In genomic region chr3:106018929-106019328, GRCh38 we compare ENCODE assay signal across 7 cellular contexts.
"Had no signal": no experiment of that assay in that cellular context is flagged by ENCODE, and none has a peak within 500 bp of the region (broad histone marks: within the 10 kb centered on the region; RNA-seq: fewer than 3 reads in every experiment).

No MANE protein-coding gene starts in this region.

- H3K27ac ChIP-seq: HL-60, KMS-11 had no signal

- DNase-seq: IMR-90, KG1 had no signal

- H3K4me2 ChIP-seq: KMS-11 had no signal

- ATAC-seq: HepG2 had no signal

- H3K9ac ChIP-seq: KMS-11 had no signal

- H3K36me3 Mint-ChIP-seq: IgD-negative memory B cell had no signal

- H3K27me3 Mint-ChIP-seq: IgD-negative memory B cell had no signal

- H3K4me3 Mint-ChIP-seq: IgD-negative memory B cell had no signal

- H3K9me3 Mint-ChIP-seq: IgD-negative memory B cell had no signal

- FAIRE-seq: HepG2, HTR-8/SVneo had no signal

- H3K27ac Mint-ChIP-seq: IgD-negative memory B cell had no signal
